In the genomic region with DNA sequence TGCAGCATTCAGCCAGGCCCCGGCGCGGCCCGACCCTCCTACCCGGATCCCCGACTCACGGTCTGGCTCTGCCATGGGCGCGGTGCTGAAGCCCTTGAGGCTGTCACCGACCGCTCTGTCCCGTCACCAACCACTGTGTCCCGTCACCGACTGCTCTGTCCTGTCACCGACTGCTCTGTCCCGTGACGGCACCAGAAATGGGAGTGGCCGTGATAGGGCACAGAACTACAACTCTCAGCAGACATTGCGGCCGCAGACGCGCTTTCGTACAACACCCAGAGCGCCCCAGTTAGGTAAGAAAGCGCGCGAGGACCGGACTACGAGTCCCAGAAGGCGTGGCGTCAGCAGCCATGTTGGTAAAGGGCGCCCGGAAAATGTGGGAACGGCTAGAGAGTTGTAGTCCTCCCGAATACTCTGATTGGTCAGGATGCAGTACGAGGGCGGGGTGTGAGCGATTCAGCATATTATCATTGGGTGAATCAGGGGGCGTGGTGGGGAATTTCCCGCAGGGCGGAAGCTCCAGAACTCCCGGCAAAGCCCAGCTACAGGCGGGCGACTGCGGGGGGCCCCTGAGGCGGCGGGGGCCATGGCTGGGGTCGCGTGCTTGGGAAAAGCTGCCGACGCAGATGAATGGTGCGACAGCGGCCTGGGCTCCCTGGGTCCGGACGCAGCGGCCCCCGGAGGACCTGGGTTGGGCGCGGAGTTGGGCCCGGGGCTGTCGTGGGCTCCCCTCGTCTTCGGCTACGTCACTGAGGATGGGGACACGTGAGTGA, we compare ENCODE assay signal across 8 cellular contexts. TPM values are rescaled to one million over a fixed set of nuclear protein-coding genes. Genes with fewer than 3 reads are reported as not detected.
DNase-seq lines count a peak whose midpoint lies in the region; ATAC-seq, FAIRE-seq and TF ChIP-seq lines count a peak whose summit lies in the region.

A gene with protein sequence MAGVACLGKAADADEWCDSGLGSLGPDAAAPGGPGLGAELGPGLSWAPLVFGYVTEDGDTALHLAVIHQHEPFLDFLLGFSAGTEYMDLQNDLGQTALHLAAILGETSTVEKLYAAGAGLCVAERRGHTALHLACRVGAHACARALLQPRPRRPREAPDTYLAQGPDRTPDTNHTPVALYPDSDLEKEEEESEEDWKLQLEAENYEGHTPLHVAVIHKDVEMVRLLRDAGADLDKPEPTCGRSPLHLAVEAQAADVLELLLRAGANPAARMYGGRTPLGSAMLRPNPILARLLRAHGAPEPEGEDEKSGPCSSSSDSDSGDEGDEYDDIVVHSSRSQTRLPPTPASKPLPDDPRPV (plus strand): TSS at position 523 of the 773 bp plus-strand sequence. CDS start 64 bp downstream, at position 587.
A gene (minus strand): TSS at position 172 of the 773 bp plus-strand sequence. CDS start 97 bp downstream, at position 75.

- no peaks in the 10 kb centered on the region for H3K36me3 ChIP-seq in body of pancreas (replicated peaks in 1 of 2; ENCODE audit: insufficient read depth in 1 of 2, low read depth in 2 of 2)

- peak; percentile 29 to 83 (median 78) for TF ChIP-seq POLR2A in body of pancreas (IDR thresholded peaks at IDR 0.05)

- peak; percentile 99 for DNase-seq in NCI-H2107 treated with DMSO at 0.1 percent for 48 hours (lab: John Stamatoyannopoulos, UW; ENCODE audit: unreplicated experiment)
- DNase-seq in body of pancreas, result peak; percentile 100
- peak; percentile 99 for DNase-seq in iPS DF 19.7 (ENCODE audit: low read depth, low spot score)
- DNase-seq in sciatic nerve (ENCODE audit: low spot score), result peak; percentile 99

- FAIRE-seq in TTC549 (lab: Jason Lieb, UNC), result peak; percentile 96

- H3K9me3 ChIP-seq in body of pancreas, result no peaks in the 10 kb centered on the region

- H3K4me3 ChIP-seq in body of pancreas, result peak within 1 kb of the TSS; percentile 73 to 79

- 0 to 1% methylated on average over 6 to 61 of the region's 65 CpGs for WGBS in body of pancreas, 2 donors

- TF ChIP-seq CTCF in 22Rv1 (IDR thresholded peaks at IDR 0.05) (no peak), body of pancreas (IDR thresholded peaks at IDR 0.05) (peak in 2 of 7 experiments; percentile 0 to 16)

- ATAC-seq in GM18520 (IDR thresholded peaks at IDR 0.05; ENCODE audit: unreplicated experiment) (peak; percentile 95), HG03064 (IDR thresholded peaks at IDR 0.05; ENCODE audit: low read depth, unreplicated experiment) (peak; percentile 91), body of pancreas (peak; percentile 97), sciatic nerve (peak; percentile 99)

- peaks cover 32% of the 10 kb centered on the region for H3K4me1 ChIP-seq in body of pancreas

- H3K27me3 ChIP-seq in body of pancreas, result no peaks in the 10 kb centered on the region

- intact Hi-C loops in body of pancreas (cut with DNase I) (no loop called here), sciatic nerve (cut with DNase I) (no loop called here)

- peak within 1 kb of the TSS; percentile 58 for H3K27ac ChIP-seq in 22Rv1
- peak within 1 kb of the TSS; percentile 67 to 93 (median 84) for H3K27ac ChIP-seq in body of pancreas

RNA-seq across cellular contexts. Expression of the first gene that starts in this region (rescaled TPM):
- total RNA-seq in body of pancreas, result 10 to 100 TPM in 1 of 2 donors, 1 to 10 TPM in 1; 7.8 to 28.3 TPM
- 14.6 TPM for total RNA-seq in sciatic nerve

RNA-seq across cellular contexts. Expression of the second gene that starts in this region (rescaled TPM):
- total RNA-seq in body of pancreas (10 to 100 TPM; 33.2 to 39.6 TPM), sciatic nerve (86.4 TPM)

Comparison
In these comparisons a context has a peak if more than half of its experiments do, and no peak if none do; other contexts are left out.
1. Peak in every context shown above with its lines: DNase-seq, ATAC-seq, H3K4me3 ChIP-seq and H3K27ac ChIP-seq.